ENCODE assay signal across 9 cellular contexts in the genomic region with DNA sequence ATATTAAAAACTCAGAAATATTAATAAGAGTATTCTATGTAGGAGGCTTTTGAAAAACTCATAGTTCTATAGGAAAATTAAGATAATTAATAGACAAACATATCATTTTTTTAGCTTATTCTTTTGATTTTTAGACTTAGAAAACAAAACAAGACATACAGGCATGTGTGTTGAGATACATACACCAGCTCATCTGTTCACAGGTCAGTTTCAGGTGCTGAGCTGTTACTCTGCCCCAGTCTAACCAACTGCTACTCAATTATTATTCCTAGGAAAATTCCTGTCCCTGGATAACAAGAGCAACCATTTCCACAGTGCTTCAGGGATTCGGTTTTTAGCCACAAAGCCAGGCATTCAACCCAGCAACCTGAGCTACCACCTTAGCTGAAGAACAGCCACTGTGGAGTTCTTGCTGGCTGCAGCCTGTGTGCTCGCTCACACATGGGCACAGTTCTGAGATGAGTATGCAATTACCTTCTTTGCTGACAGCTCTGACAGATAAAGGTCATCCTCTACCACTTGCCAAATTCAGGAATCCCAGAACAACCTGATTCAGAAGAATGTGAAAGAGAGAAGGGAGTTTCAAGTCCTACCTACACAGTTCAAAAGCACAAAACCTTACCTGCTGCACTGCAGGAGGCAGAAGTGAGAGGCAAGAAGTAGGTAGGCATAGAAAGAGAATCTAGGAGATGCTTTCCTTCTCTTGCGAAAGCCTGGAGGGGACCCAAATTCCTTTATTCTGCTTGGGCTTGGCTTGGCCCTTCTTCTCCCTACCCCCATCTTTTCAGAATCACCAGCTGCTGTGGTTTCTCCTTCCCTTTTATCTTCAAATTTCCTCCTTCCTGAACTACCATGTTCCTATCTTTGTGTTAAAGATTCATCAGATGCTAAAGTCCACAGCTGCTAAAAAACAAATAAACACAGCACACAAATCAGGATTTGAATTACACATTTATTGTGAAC.
A peak's percentile ranks its signal among the peaks of the same experiment; 100 is the strongest.
DNase-seq lines count a peak whose midpoint lies in the region; ATAC-seq and TF ChIP-seq lines count a peak whose summit lies in the region.
"Had no signal": no experiment of that assay in that cellular context is flagged by ENCODE, and none has a peak within 500 bp of the region (broad histone marks: within the 10 kb centered on the region; RNA-seq: fewer than 3 reads in every experiment).

No MANE protein-coding gene starts in this region.

- H3K4me1 ChIP-seq in left ventricle myocardium inferior (peaks cover 62% of the 10 kb centered on the region), ascending aorta (no peaks in the 10 kb centered on the region)

- intact Hi-C loops in left ventricle myocardium inferior (cut with micrococcal nuclease) (no loop called here), ascending aorta (cut with DNase I) (no loop called here)

- peaks cover 4% of the 10 kb centered on the region for H3K9me3 Mint-ChIP-seq in T-helper 2 cell treated with Interferon-gamma antibody and Interleukin-4, amounts not matched to agents 5 μg/mL and 100 μg/mL, for 36 hours

- H3K27me3 ChIP-seq in left ventricle myocardium inferior (ENCODE audit: low read depth) (no peaks in the 10 kb centered on the region), ascending aorta (no peaks in the 10 kb centered on the region)

- H3K36me3 Mint-ChIP-seq in T-helper 2 cell treated with Interferon-gamma antibody and Interleukin-4, amounts not matched to agents 5 μg/mL and 100 μg/mL, for 36 hours (ENCODE audit: low read depth) = peaks cover 8% of the 10 kb centered on the region

- TF ChIP-seq CTCF in 22Rv1 (IDR thresholded peaks at IDR 0.05) = 0 out of 2 replicates have a peak, but pooled peaks have one; percentile 10
- TF ChIP-seq CTCF in left ventricle myocardium inferior (IDR thresholded peaks at IDR 0.05; ENCODE audit: borderline replicate concordance) = no peak
- no peak for TF ChIP-seq CTCF in ascending aorta (IDR thresholded peaks at IDR 0.05)

- no peaks in the 10 kb centered on the region for H3K27me3 Mint-ChIP-seq in T-helper 2 cell treated with Interferon-gamma antibody and Interleukin-4, amounts not matched to agents 5 μg/mL and 100 μg/mL, for 36 hours (ENCODE audit: low read depth)

- H3K9me3 ChIP-seq in left ventricle myocardium inferior (replicated peaks) (peaks cover 13% of the 10 kb centered on the region), ascending aorta (peaks cover 0 to 9% of the 10 kb centered on the region in 2 donors)

- H3K36me3 ChIP-seq in left ventricle myocardium inferior = no peaks in the 10 kb centered on the region
- no peaks in the 10 kb centered on the region for H3K36me3 ChIP-seq in ascending aorta

- ATAC-seq in GM21576 (IDR thresholded peaks at IDR 0.05; ENCODE audit: unreplicated experiment) = peak; percentile 46
- ATAC-seq in GM18520 (IDR thresholded peaks at IDR 0.05; ENCODE audit: unreplicated experiment) = no peak
- ATAC-seq in GM18870 (IDR thresholded peaks at IDR 0.05; ENCODE audit: unreplicated experiment) = no peak

- 0 out of 2 replicates have a peak overlapping the region, but pooled peaks have one; percentile 21 for H3K27ac ChIP-seq in 22Rv1
- peak overlapping the region; percentile 3 for H3K27ac ChIP-seq in left ventricle myocardium inferior (replicated peaks)
- H3K27ac ChIP-seq in ascending aorta = no peak overlapping the region

- no peak overlapping the region for H3K4me3 Mint-ChIP-seq in T-helper 2 cell treated with Interferon-gamma antibody and Interleukin-4, amounts not matched to agents 5 μg/mL and 100 μg/mL, for 36 hours

- no peak overlapping the region for H3K4me3 ChIP-seq in left ventricle myocardium inferior
- no peak overlapping the region for H3K4me3 ChIP-seq in ascending aorta
- H3K4me3 ChIP-seq: lung had no signal

- H3K27ac Mint-ChIP-seq in T-helper 2 cell treated with Interferon-gamma antibody and Interleukin-4, amounts not matched to agents 5 μg/mL and 100 μg/mL, for 36 hours = no peak overlapping the region

- peaks cover 12% of the 10 kb centered on the region for H3K4me1 Mint-ChIP-seq in T-helper 2 cell treated with Interferon-gamma antibody and Interleukin-4, amounts not matched to agents 5 μg/mL and 100 μg/mL, for 36 hours (ENCODE audit: low read depth)

- DNase-seq in T-helper 2 cell treated with Interferon-gamma antibody and Interleukin-4, amounts not matched to agents 5 μg/mL and 100 μg/mL, for 36 hours (ENCODE audit: low spot score) = peak; percentile 31
- no peak for DNase-seq in left ventricle myocardium inferior
- DNase-seq in NCI-H82 (lab: John Stamatoyannopoulos, UW) = no peak
- no peak for DNase-seq in ascending aorta (ENCODE audit: low spot score in 2 of 2)

Comparison
In these comparisons a context has a peak if more than half of its experiments do, and no peak if none do; other contexts are left out.
1. H3K27ac ChIP-seq: peak in 22Rv1 (single experiment) and left ventricle myocardium inferior (single experiment); none in ascending aorta (0 of 2).